ENCODE assay signal across 1 cellular context in the genomic region with DNA sequence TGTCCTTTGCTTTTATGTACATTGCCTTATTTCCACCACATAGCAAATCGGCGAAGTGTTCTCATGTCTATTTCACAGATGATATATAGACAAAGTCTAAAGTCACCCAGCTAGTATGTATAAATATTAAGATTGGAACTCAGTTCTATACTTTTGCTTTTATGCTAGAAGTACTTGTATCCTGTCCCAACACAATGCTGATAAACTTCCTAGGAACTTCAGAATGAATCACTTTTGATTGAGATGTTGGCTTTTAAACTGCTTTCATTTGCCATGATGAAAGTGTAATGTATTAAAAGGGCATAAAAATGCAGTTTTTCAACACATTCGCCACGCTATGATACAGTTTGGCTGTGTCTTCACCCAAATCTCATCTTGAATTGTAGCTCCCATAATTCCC.
TF ChIP-seq lines count a peak whose summit lies in the region.

No MANE protein-coding gene starts in this region.

TF ChIP-seq in A549, 52 proteins besides CTCF, POLR2A, EP300 and RAD21 (continued from another document):
- TF ChIP-seq FOSL2 (IDR thresholded peaks at IDR 0.05), result no peak
- no peak for TF ChIP-seq FOSL2 (CRISPR knock-in tag; IDR thresholded peaks at IDR 0.05)
- TF ChIP-seq ZC3H11A (IDR thresholded peaks at IDR 0.05), result no peak
- TF ChIP-seq, protein P1, sequence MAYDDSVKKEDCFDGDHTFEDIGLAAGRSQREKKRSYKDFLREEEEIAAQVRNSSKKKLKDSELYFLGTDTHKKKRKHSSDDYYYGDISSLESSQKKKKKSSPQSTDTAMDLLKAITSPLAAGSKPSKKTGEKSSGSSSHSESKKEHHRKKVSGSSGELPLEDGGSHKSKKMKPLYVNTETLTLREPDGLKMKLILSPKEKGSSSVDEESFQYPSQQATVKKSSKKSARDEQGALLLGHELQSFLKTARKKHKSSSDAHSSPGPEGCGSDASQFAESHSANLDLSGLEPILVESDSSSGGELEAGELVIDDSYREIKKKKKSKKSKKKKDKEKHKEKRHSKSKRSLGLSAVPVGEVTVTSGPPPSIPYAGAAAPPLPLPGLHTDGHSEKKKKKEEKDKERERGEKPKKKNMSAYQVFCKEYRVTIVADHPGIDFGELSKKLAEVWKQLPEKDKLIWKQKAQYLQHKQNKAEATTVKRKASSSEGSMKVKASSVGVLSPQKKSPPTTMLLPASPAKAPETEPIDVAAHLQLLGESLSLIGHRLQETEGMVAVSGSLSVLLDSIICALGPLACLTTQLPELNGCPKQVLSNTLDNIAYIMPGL (CRISPR knock-in tag; IDR thresholded peaks at IDR 0.05; ENCODE audit: borderline replicate concordance), result no peak
- no peak for TF ChIP-seq ZNF302 (CRISPR knock-in tag; IDR thresholded peaks at IDR 0.05)
- TF ChIP-seq CEBPB (IDR thresholded peaks at IDR 0.05), result no peak
